In the genomic region with DNA sequence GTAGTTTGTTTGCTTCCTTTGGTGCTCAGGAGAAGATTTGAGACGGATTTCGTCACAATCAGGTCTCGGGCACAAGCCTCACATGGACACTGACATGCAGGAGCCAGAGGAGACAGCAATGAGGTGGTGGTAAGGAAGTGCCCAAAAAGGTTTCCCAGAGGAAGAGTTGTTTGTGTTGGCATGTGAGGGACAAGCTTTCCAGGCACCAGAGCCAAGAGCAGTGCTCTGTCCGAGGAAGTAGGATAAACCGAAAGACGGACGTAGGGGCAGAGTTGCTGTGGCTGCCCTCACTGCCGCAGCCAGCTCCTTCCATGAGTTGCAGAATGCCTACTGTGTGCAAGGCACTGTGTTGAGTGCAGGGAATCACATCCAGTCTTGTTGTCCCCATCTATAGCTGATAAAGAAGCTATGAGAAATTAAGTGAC, we compare ENCODE assay signal across 9 cellular contexts. TPM values are rescaled to one million over a fixed set of nuclear protein-coding genes. Genes with fewer than 3 reads are reported as not detected.
A peak's percentile ranks its signal among the peaks of the same experiment; 100 is the strongest.
DNase-seq lines count a peak whose midpoint lies in the region; ATAC-seq and TF ChIP-seq lines count a peak whose summit lies in the region.
"Had no signal": no experiment of that assay in that cellular context is flagged by ENCODE, and none has a peak within 500 bp of the region (broad histone marks: within the 10 kb centered on the region; RNA-seq: fewer than 3 reads in every experiment).

No MANE protein-coding gene starts in this region.

- intact Hi-C loops in Right ventricle myocardium superior (cut with DNase I) (loop anchor here (5.0 kb wide), 1 partner anchor 34 kb away; no protein-coding TSS in a partner anchor), cardiac septum (cut with DNase I) (loop anchor here (5.0 kb wide), 2 partner anchors 34 to 54 kb away; no protein-coding TSS in a partner anchor), vagina (cut with DNase I) (no loop called here)

- H3K4me1 ChIP-seq in muscle layer of duodenum (ENCODE audit: control insufficient read depth in 1 of 2, insufficient read depth in 2 of 2, low read length in 2 of 2): peaks cover 25 to 42% of the 10 kb centered on the region in 2 donors
- peaks cover 54% of the 10 kb centered on the region for H3K4me1 ChIP-seq in vagina

- DNase-seq in Right ventricle myocardium superior (no peak), cardiac septum (ENCODE audit: low spot score) (no peak), dermis blood vessel endothelial cell (peak; percentile 75), vagina (ENCODE audit: extremely low spot score in 2 of 2) (no peak), NCI-H1105 treated with DMSO at 0.1 percent for 48 hours (lab: John Stamatoyannopoulos, UW) (no peak), GM10248 (ENCODE audit: extremely low spot score) (no peak)
- DNase-seq in stimulated activated CD4-positive, alpha-beta T cell treated with anti-CD3 and anti-CD28 coated beads, Interleukin-4, amount 100 ng/mL, for 24 hours: no peak
- DNase-seq: NCI-H2081 treated with DMSO at 0.1 percent for 48 hours had no signal

- CTCF ChIA-PET in GM10248 (lab: Yijun Ruan, JAX): interaction anchor here (0.8 to 11.4 kb wide), 15 partner anchors 9 to 145 kb away, joined by 3 to 128 read pairs (median 4); a partner anchor contains a TSS

- peak overlapping the region; percentile 85 for H3K27ac ChIP-seq in muscle layer of duodenum (ENCODE audit: low read length)
- H3K27ac ChIP-seq in vagina: peak overlapping the region; percentile 59

- TF ChIP-seq CTCF in vagina (IDR thresholded peaks at IDR 0.05) (no peak), GM10248 (IDR thresholded peaks at IDR 0.05; ENCODE audit: control extremely low read depth, extremely low read depth, low read depth, missing control alignments) (no peak)

- H3K4me3 ChIP-seq in muscle layer of duodenum (ENCODE audit: low read depth in 1 of 2, low read length in 2 of 2): peak overlapping the region in 1 of 2 donors; percentile 23
- H3K4me3 ChIP-seq in vagina: no peak overlapping the region

- POLR2A ChIA-PET in GM10248 (lab: Yijun Ruan, JAX): no interaction called here

- H3K9me3 ChIP-seq in muscle layer of duodenum (ENCODE audit: control insufficient read depth in 1 of 2, low read length in 2 of 2) (no peaks in the 10 kb centered on the region), vagina (no peaks in the 10 kb centered on the region)

- no peak for TF ChIP-seq POLR2A in vagina (IDR thresholded peaks at IDR 0.05)

- peak; percentile 26 for ATAC-seq in Right ventricle myocardium superior (ENCODE audit: poor library complexity)

- H3K36me3 ChIP-seq in muscle layer of duodenum (ENCODE audit: control insufficient read depth in 1 of 2, insufficient read depth in 2 of 2, low read length in 2 of 2) (peaks cover under 1 to 6% of the 10 kb centered on the region in 2 donors), vagina (peaks cover 0 to 22% of the 10 kb centered on the region in 2 donors)

- H3K27me3 ChIP-seq in muscle layer of duodenum (ENCODE audit: low read depth, low read length) (no peaks in the 10 kb centered on the region), vagina (no peaks in the 10 kb centered on the region)

RNA-seq across cellular contexts. Expression of a gene that starts 27.7 kb away (rescaled TPM):
- total RNA-seq in Right ventricle myocardium superior: 42.2 TPM
- total RNA-seq in cardiac septum: 45.0 TPM
- 168 and 236 TPM in 2 replicates for total RNA-seq in dermis blood vessel endothelial cell
- total RNA-seq in vagina: 32.7 TPM

RNA-seq across cellular contexts. Expression of a gene that starts 44.8 kb away (rescaled TPM):
- total RNA-seq in Right ventricle myocardium superior (20.6 TPM), cardiac septum (28.1 TPM), dermis blood vessel endothelial cell (11.9 and 21.9 TPM in 2 replicates), vagina (21.9 TPM)
